4 cellular contexts compared by ENCODE assay signal in genomic region chr19:54998751-54999239, GRCh38. TPM values are rescaled to one million over a fixed set of nuclear protein-coding genes. Genes with fewer than 3 reads are reported as not detected.
"Had no signal": no experiment of that assay in that cellular context is flagged by ENCODE, and none has a peak within 500 bp of the region (broad histone marks: within the 10 kb centered on the region; RNA-seq: fewer than 3 reads in every experiment).

No MANE protein-coding gene starts in this region.

RNA-seq across cellular contexts. Expression of gene NLRP2, which starts 32.6 kb away (rescaled TPM):
- total RNA-seq: LHCN-M2, M059J, MCF 10A, NCI-H460 had no signal

RNA-seq across cellular contexts. Expression of gene GP6, which starts 39.3 kb away (rescaled TPM):
- total RNA-seq: LHCN-M2, M059J, MCF 10A had no signal

RNA-seq across cellular contexts. Expression of gene NLRP7, which starts 51.5 kb away (rescaled TPM):
- total RNA-seq: LHCN-M2, M059J, MCF 10A, NCI-H460 had no signal
